ENCODE assay signal across 1 cellular context in the genomic region with DNA sequence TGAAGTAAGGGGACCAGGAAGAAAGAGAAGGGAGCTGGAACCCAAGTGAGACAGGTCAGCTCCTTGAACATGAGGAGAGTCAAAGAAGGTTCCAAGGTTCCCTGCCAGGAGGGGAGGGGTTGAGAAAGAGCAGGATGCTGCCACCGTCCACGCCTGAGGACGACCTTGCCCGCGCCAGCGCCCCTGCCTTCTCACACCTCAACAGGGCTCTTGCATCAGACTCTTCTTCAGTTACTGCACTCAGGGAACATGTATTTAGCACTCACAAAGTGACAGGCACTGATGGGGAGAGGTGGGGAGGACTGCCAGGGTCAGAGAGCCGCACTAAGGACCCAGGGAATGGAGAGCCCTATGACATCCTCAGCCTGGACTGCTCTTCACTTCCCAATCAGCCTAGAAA.
TF ChIP-seq lines count a peak whose summit lies in the region.

No MANE protein-coding gene starts in this region.

TF ChIP-seq in H1, 55 proteins besides CTCF, POLR2A, EP300 and RAD21:
- TF ChIP-seq CHD1 (IDR thresholded peaks at IDR 0.05; ENCODE audit: low read depth, low read length) = no peak
- TF ChIP-seq GTF2F1 (IDR thresholded peaks at IDR 0.05; ENCODE audit: borderline replicate concordance, low read depth, low read length) = no peak
- no peak for TF ChIP-seq TEAD4 (IDR thresholded peaks at IDR 0.05; ENCODE audit: low read depth, low read length)
- no peak for TF ChIP-seq EGR1 (IDR thresholded peaks at IDR 0.05; ENCODE audit: borderline replicate concordance, low read depth, low read length)
- TF ChIP-seq TAF1 (IDR thresholded peaks at IDR 0.05; ENCODE audit: low read depth, low read length) = no peak
- no peak for TF ChIP-seq SIRT6 (IDR thresholded peaks at IDR 0.05; ENCODE audit: low read length)
- TF ChIP-seq ZNF274 (IDR thresholded peaks at IDR 0.05; ENCODE audit: borderline replicate concordance, extremely low read depth, low read length) = no peak
- no peak for TF ChIP-seq CREB1 (IDR thresholded peaks at IDR 0.05)
- TF ChIP-seq NRF1 (IDR thresholded peaks at IDR 0.05; ENCODE audit: low read depth, low read length) = no peak
- TF ChIP-seq MAFK (IDR thresholded peaks at IDR 0.05; ENCODE audit: low read depth, low read length) = no peak
